In genomic region chr1:153951183-153951582, GRCh38 we compare ENCODE assay signal across 18 cellular contexts. TPM values are rescaled to one million over a fixed set of nuclear protein-coding genes. Genes with fewer than 3 reads are reported as not detected.
DNase-seq lines count a peak whose midpoint lies in the region; ATAC-seq and TF ChIP-seq lines count a peak whose summit lies in the region.
"Had no signal": no experiment of that assay in that cellular context is flagged by ENCODE, and none has a peak within 500 bp of the region (broad histone marks: within the 10 kb centered on the region; RNA-seq: fewer than 3 reads in every experiment).

No MANE protein-coding gene starts in this region.

- DNase-seq in activated naive CD4-positive, alpha-beta T cell treated with anti-CD3 and anti-CD28 coated beads for 36 hours = no peak
- DNase-seq in activated naive CD4-positive, alpha-beta T cell treated with Interleukin-2 at 50 U/mL for 16 hours = no peak
- DNase-seq in activated naive CD8-positive, alpha-beta T cell treated with anti-CD3 and anti-CD28 coated beads, Interleukin-2, amount 50 U/mL, for 24 hours = no peak
- DNase-seq in osteoblast (ENCODE audit: insufficient read length, low spot score, missing footprints) = peak; percentile 42
- no peak for DNase-seq in NCI-H2081 (lab: John Stamatoyannopoulos, UW)
- DNase-seq in SIG-M5 treated with dmso at 0.1 percent for 504 hours (lab: John Stamatoyannopoulos, UW; ENCODE audit: unreplicated experiment) = no peak
- DNase-seq: C1 segment of cervical spinal cord, GF-D8, HFFc6, KG1, NCI-H1417 treated with DMSO at 0.1 percent for 48 hours, NCI-H1930, NCI-H2171 treated with DMSO at 0.1 percent for 48 hours, NCI-H510A, NCI-H82, PC-9 had no signal

- intact Hi-C loops in activated naive CD4-positive, alpha-beta T cell treated with anti-CD3 and anti-CD28 coated beads for 36 hours (cut with micrococcal nuclease) = no loop called here

- no peak overlapping the region for H3K4me2 ChIP-seq in osteoblast (ENCODE audit: insufficient read depth, low read length)
- H3K4me2 ChIP-seq: PC-9 had no signal

- H3K9me3 ChIP-seq in HEK293 (ENCODE audit: control insufficient read depth, insufficient read depth, low read depth, low read length) = no peaks in the 10 kb centered on the region
- H3K9me3 ChIP-seq in osteoblast (ENCODE audit: low read depth, low read length) = no peaks in the 10 kb centered on the region

- H3K27me3 ChIP-seq in osteoblast (ENCODE audit: insufficient read depth, low read length) = no peaks in the 10 kb centered on the region

- POLR2A ChIA-PET in HEK293 (lab: Yijun Ruan, JAX) = interaction anchor here (0.8 kb wide), 1 partner anchor 11 kb away, joined by 3 read pairs; no protein-coding TSS in a partner anchor

- H3K4me3 ChIP-seq in HEK293 (ENCODE audit: low read depth, low read length) (no peak overlapping the region), osteoblast (ENCODE audit: insufficient read depth, low read length) (no peak overlapping the region)
- H3K4me3 ChIP-seq: PC-9 had no signal

- CTCF ChIA-PET in activated naive CD4-positive, alpha-beta T cell treated with anti-CD3 and anti-CD28 coated beads for 36 hours (lab: Charles Lee) = no interaction called here
- CTCF ChIA-PET in HEK293 (lab: Yijun Ruan, JAX) = interaction anchor here (0.6 to 1.2 kb wide), 2 partner anchors 35 to 106 kb away, joined by 3 to 5 read pairs; partner anchors contain the start of gene RAB13

- no peaks in the 10 kb centered on the region for H3K9me3 Mint-ChIP-seq in activated naive CD4-positive, alpha-beta T cell treated with anti-CD3 and anti-CD28 coated beads for 36 hours
- no peaks in the 10 kb centered on the region for H3K9me3 Mint-ChIP-seq in activated naive CD8-positive, alpha-beta T cell treated with anti-CD3 and anti-CD28 coated beads, Interleukin-2, amount 50 U/mL, for 24 hours
- H3K9me3 Mint-ChIP-seq: HFFc6 had no signal

- H3K27ac Mint-ChIP-seq in activated naive CD4-positive, alpha-beta T cell treated with anti-CD3 and anti-CD28 coated beads for 36 hours = peak overlapping the region; percentile 56
- peak overlapping the region; percentile 7 for H3K27ac Mint-ChIP-seq in activated naive CD8-positive, alpha-beta T cell treated with anti-CD3 and anti-CD28 coated beads, Interleukin-2, amount 50 U/mL, for 24 hours
- H3K27ac Mint-ChIP-seq: HFFc6 had no signal

- H3K36me3 ChIP-seq in HEK293 (ENCODE audit: control insufficient read depth in 2 of 2, insufficient read depth in 1 of 2, low read length in 2 of 2) = peaks cover 16 to 80% of the 10 kb centered on the region in 2 experiments; a peak in 2 of 3 replicates
- peaks cover 35% of the 10 kb centered on the region for H3K36me3 ChIP-seq in osteoblast (ENCODE audit: insufficient read depth, low read length)

- no peak for TF ChIP-seq CTCF in HEK293 (tag by site-specific recombination; IDR thresholded peaks at IDR 0.05)
- TF ChIP-seq CTCF in osteoblast (IDR thresholded peaks at IDR 0.05; ENCODE audit: extremely low read depth, low read depth, low read length) = no peak

- no peak overlapping the region for H2AFZ ChIP-seq in osteoblast (ENCODE audit: low read length)
- H2AFZ ChIP-seq: PC-9 had no signal

- H4K20me1 ChIP-seq in osteoblast (ENCODE audit: insufficient read depth, low read length) = peaks cover 26% of the 10 kb centered on the region

- ATAC-seq in activated naive CD8-positive, alpha-beta T cell treated with anti-CD3 and anti-CD28 coated beads, Interleukin-2, amount 50 U/mL, for 24 hours = no peak
- no peak for ATAC-seq in GM19397 (IDR thresholded peaks at IDR 0.05; ENCODE audit: unreplicated experiment)

- peaks cover 31% of the 10 kb centered on the region for H3K36me3 Mint-ChIP-seq in activated naive CD4-positive, alpha-beta T cell treated with anti-CD3 and anti-CD28 coated beads for 36 hours (ENCODE audit: low read depth)
- peaks cover 31% of the 10 kb centered on the region for H3K36me3 Mint-ChIP-seq in activated naive CD8-positive, alpha-beta T cell treated with anti-CD3 and anti-CD28 coated beads, Interleukin-2, amount 50 U/mL, for 24 hours (ENCODE audit: low read depth)

- no peaks in the 10 kb centered on the region for H3K4me1 ChIP-seq in HEK293 (ENCODE audit: control insufficient read depth, insufficient read depth, low read length)
- peaks cover 5% of the 10 kb centered on the region for H3K4me1 ChIP-seq in osteoblast (ENCODE audit: insufficient read depth, low read length)

- H3K4me3 Mint-ChIP-seq in activated naive CD4-positive, alpha-beta T cell treated with anti-CD3 and anti-CD28 coated beads for 36 hours = no peak overlapping the region
- no peak overlapping the region for H3K4me3 Mint-ChIP-seq in activated naive CD8-positive, alpha-beta T cell treated with anti-CD3 and anti-CD28 coated beads, Interleukin-2, amount 50 U/mL, for 24 hours
- H3K4me3 Mint-ChIP-seq: HFFc6 had no signal

- peaks cover 37% of the 10 kb centered on the region for H3K79me2 ChIP-seq in osteoblast (ENCODE audit: insufficient read depth, low read length)

- H3K27me3 Mint-ChIP-seq in activated naive CD4-positive, alpha-beta T cell treated with anti-CD3 and anti-CD28 coated beads for 36 hours (ENCODE audit: low read depth) = no peaks in the 10 kb centered on the region
- H3K27me3 Mint-ChIP-seq in activated naive CD8-positive, alpha-beta T cell treated with anti-CD3 and anti-CD28 coated beads, Interleukin-2, amount 50 U/mL, for 24 hours = no peaks in the 10 kb centered on the region

- peaks cover 25% of the 10 kb centered on the region for H3K4me1 Mint-ChIP-seq in activated naive CD4-positive, alpha-beta T cell treated with anti-CD3 and anti-CD28 coated beads for 36 hours (ENCODE audit: low read depth)
- peaks cover 31% of the 10 kb centered on the region for H3K4me1 Mint-ChIP-seq in activated naive CD8-positive, alpha-beta T cell treated with anti-CD3 and anti-CD28 coated beads, Interleukin-2, amount 50 U/mL, for 24 hours

- H3K27ac ChIP-seq in HEK293 (ENCODE audit: extremely low read depth, low read depth, low read length) = no peak overlapping the region
- H3K27ac ChIP-seq in osteoblast (ENCODE audit: low read depth, low read length) = no peak overlapping the region
- H3K27ac ChIP-seq: PC-9 had no signal

TF ChIP-seq in HEK293, 187 proteins besides CTCF, POLR2A, EP300 and RAD21 (continues in another document):
- TF ChIP-seq ZNF292 (tag by site-specific recombination; IDR thresholded peaks at IDR 0.05; ENCODE audit: borderline replicate concordance, low read depth) (no peak), ZNF664 (tag by site-specific recombination; IDR thresholded peaks at IDR 0.05) (no peak), ZNF610 (tag by site-specific recombination; IDR thresholded peaks at IDR 0.05; ENCODE audit: borderline replicate concordance) (no peak), ZNF366 (tag by site-specific recombination; conservative IDR thresholded peaks at IDR 0.05) (no peak), ZNF837 (tag by site-specific recombination; IDR thresholded peaks at IDR 0.05) (no peak), ATF2 (tag by site-specific recombination; IDR thresholded peaks at IDR 0.05; ENCODE audit: low read depth) (no peak), ZIC2 (tag by site-specific recombination; IDR thresholded peaks at IDR 0.05) (no peak), EGR2 (tag by site-specific recombination; IDR thresholded peaks at IDR 0.05; ENCODE audit: low read depth) (peak; percentile 39; the same call in 1 of the 2 replicates)
- TF ChIP-seq, protein P1, sequence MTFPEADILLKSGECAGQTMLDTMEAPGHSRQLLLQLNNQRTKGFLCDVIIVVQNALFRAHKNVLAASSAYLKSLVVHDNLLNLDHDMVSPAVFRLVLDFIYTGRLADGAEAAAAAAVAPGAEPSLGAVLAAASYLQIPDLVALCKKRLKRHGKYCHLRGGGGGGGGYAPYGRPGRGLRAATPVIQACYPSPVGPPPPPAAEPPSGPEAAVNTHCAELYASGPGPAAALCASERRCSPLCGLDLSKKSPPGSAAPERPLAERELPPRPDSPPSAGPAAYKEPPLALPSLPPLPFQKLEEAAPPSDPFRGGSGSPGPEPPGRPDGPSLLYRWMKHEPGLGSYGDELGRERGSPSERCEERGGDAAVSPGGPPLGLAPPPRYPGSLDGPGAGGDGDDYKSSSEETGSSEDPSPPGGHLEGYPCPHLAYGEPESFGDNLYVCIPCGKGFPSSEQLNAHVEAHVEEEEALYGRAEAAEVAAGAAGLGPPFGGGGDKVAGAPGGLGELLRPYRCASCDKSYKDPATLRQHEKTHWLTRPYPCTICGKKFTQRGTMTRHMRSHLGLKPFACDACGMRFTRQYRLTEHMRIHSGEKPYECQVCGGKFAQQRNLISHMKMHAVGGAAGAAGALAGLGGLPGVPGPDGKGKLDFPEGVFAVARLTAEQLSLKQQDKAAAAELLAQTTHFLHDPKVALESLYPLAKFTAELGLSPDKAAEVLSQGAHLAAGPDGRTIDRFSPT (tag by site-specific recombination; IDR thresholded peaks at IDR 0.05) = no peak

RNA-seq across cellular contexts. Expression of gene DENND4B, which starts 4.7 kb away (rescaled TPM):
- 100 to 1,000 TPM; 124 to 130 TPM for total RNA-seq in activated naive CD4-positive, alpha-beta T cell treated with anti-CD3 and anti-CD28 coated beads for 36 hours
- 26.8 and 27.5 TPM in 2 replicates for total RNA-seq in osteoblast

RNA-seq across cellular contexts. Expression of gene CRTC2, which starts 7.2 kb away (rescaled TPM):
- 10 to 100 TPM; 72.6 to 83.0 TPM for total RNA-seq in activated naive CD4-positive, alpha-beta T cell treated with anti-CD3 and anti-CD28 coated beads for 36 hours
- total RNA-seq in osteoblast = 4.7 and 6.8 TPM in 2 replicates

RNA-seq across cellular contexts. Expression of gene SLC39A1, which starts 12.2 kb away (rescaled TPM):
- 10 to 100 TPM; 51.0 to 52.1 TPM for total RNA-seq in activated naive CD4-positive, alpha-beta T cell treated with anti-CD3 and anti-CD28 coated beads for 36 hours
- total RNA-seq in osteoblast = 96.3 and 99.0 TPM in 2 replicates

RNA-seq across cellular contexts. Expression of gene CREB3L4, which starts 16.5 kb away (rescaled TPM):
- total RNA-seq in activated naive CD4-positive, alpha-beta T cell treated with anti-CD3 and anti-CD28 coated beads for 36 hours = 1 to 10 TPM; 5.6 to 7.4 TPM
- 7.2 and 8.8 TPM in 2 replicates for total RNA-seq in osteoblast

RNA-seq across cellular contexts. Expression of gene JTB, which starts 26.3 kb away (rescaled TPM):
- total RNA-seq in activated naive CD4-positive, alpha-beta T cell treated with anti-CD3 and anti-CD28 coated beads for 36 hours = 100 to 1,000 TPM; 126 to 131 TPM
- 146 and 162 TPM in 2 replicates for total RNA-seq in osteoblast
